In the genomic region with DNA sequence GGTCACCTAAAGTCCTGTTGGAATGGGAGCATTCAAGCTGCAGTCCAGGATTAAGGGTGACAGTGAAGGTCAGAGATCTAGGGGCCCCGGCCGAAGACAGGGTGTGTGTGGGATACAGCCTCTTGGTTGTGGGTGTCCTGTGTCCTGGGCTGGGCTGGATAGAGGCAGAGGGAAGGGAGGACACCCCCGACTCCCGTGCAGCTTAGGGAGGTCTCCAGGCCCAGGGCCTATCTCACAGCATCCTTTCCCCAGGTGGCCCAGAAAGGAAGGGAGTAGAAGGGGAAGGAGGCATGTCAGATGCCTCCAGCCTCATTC, we compare ENCODE assay signal across 19 cellular contexts. TPM values are rescaled to one million over a fixed set of nuclear protein-coding genes. Genes with fewer than 3 reads are reported as not detected.
"Had no signal": no experiment of that assay in that cellular context is flagged by ENCODE, and none has a peak within 500 bp of the region (broad histone marks: within the 10 kb centered on the region; RNA-seq: fewer than 3 reads in every experiment).

No MANE protein-coding gene starts in this region.

- H3K36me3 Mint-ChIP-seq: naive B cell; stimulated activated effector memory CD8-positive, alpha-beta T cell treated with anti-CD3 and anti-CD28 coated beads, Interleukin-12 subunit alpha, Interleukin-12 subunit beta, amount 100 ng/mL, for 72 hours had no signal

- H3K27ac ChIP-seq: heart left ventricle, pancreas, prostate gland, right lobe of liver, tibial artery had no signal

- H3K27ac Mint-ChIP-seq: stimulated activated effector memory CD8-positive, alpha-beta T cell treated with anti-CD3 and anti-CD28 coated beads, Interleukin-12 subunit alpha, Interleukin-12 subunit beta, amount 100 ng/mL, for 72 hours had no signal

- H3K4me3 ChIP-seq: heart left ventricle, pancreas, prostate gland, right lobe of liver, tibial artery had no signal

- H3K9me3 ChIP-seq: heart left ventricle, pancreas, prostate gland, right lobe of liver, tibial artery had no signal

- DNase-seq: cortex of kidney; effector CD8-positive, alpha-beta T cell; heart left ventricle; hippocampal formation; kidney glomerular epithelial cell; naive B cell; occipital lobe; pancreas; right lobe of liver; stimulated activated CD4-positive, alpha-beta T cell treated with anti-CD3 and anti-CD28 coated beads, Interleukin-4, amount 100 ng/mL, for 1 hour; stimulated activated CD8-positive, alpha-beta memory T cell treated with anti-CD3 and anti-CD28 coated beads, Interleukin-4, amount 100 ng/mL, for 48 hours; stimulated activated naive CD8-positive, alpha-beta T cell treated with anti-CD3 and anti-CD28 coated beads, Interleukin-15, Interleukin-2, amounts not matched to agents 100 U/mL and 50 U/mL, for 24 hours; tibial artery had no signal

- H3K36me3 ChIP-seq: heart left ventricle, pancreas, prostate gland, right lobe of liver, tibial artery had no signal

- H3K4me1 ChIP-seq: prostate gland had no signal

- ATAC-seq: esophagus mucosa; heart left ventricle; pancreas; right lobe of liver; stimulated activated effector memory CD8-positive, alpha-beta T cell treated with anti-CD3 and anti-CD28 coated beads, Interleukin-12 subunit alpha, Interleukin-12 subunit beta, amount 100 ng/mL, for 72 hours; stimulated activated naive CD8-positive, alpha-beta T cell treated with anti-CD3 and anti-CD28 coated beads, Interleukin-15, Interleukin-2, amounts not matched to agents 100 U/mL and 50 U/mL, for 24 hours had no signal

- H3K9me3 Mint-ChIP-seq: naive B cell; neural crest cell; stimulated activated effector memory CD8-positive, alpha-beta T cell treated with anti-CD3 and anti-CD28 coated beads, Interleukin-12 subunit alpha, Interleukin-12 subunit beta, amount 100 ng/mL, for 72 hours had no signal

RNA-seq across cellular contexts. Expression of a gene that starts 14.3 kb away (rescaled TPM):
- polyA plus RNA-seq: fibroblast of lung, liver, pancreas had no signal
